ENCODE assay signal across 14 cellular contexts in genomic region chr2:28357948-28358667, GRCh38. TPM values are rescaled to one million over a fixed set of nuclear protein-coding genes. Genes with fewer than 3 reads are reported as not detected.
DNase-seq lines count a peak whose midpoint lies in the region; ATAC-seq lines count a peak whose summit lies in the region.
"Had no signal": no experiment of that assay in that cellular context is flagged by ENCODE, and none has a peak within 500 bp of the region (broad histone marks: within the 10 kb centered on the region; RNA-seq: fewer than 3 reads in every experiment).

No MANE protein-coding gene starts in this region.

- no peak overlapping the region for H3K4me3 ChIP-seq in duodenal mucosa (ENCODE audit: low read depth in 1 of 2, low read length in 2 of 2)
- H3K4me3 ChIP-seq: dorsolateral prefrontal cortex, ovary, tibial artery had no signal

- H3K36me3 Mint-ChIP-seq in activated T-cell treated with anti-CD3 and anti-CD28 coated beads, Interleukin-2, amount 50 U/mL, for 72 hours (ENCODE audit: insufficient read depth in 2 of 2) = peaks cover 0 to 2% of the 10 kb centered on the region in 2 donors
- H3K36me3 Mint-ChIP-seq in stimulated activated effector memory CD8-positive, alpha-beta T cell treated with anti-CD3 and anti-CD28 coated beads, Interleukin-12 subunit alpha, Interleukin-12 subunit beta, amount 100 ng/mL, for 72 hours = peaks cover 14% of the 10 kb centered on the region

- DNase-seq in activated T-cell treated with anti-CD3 and anti-CD28 coated beads, Interleukin-2, amount 50 U/mL, for 72 hours = no peak
- no peak for DNase-seq in activated T-cell treated with anti-CD3 and anti-CD28 coated beads, Interleukin-2, amount 50 U/mL, for 1 hour
- DNase-seq in RPMI7951 (ENCODE audit: low read depth) = peak; percentile 54
- no peak for DNase-seq in stimulated activated effector memory CD8-positive, alpha-beta T cell treated with anti-CD3 and anti-CD28 coated beads, Interleukin-12 subunit alpha, Interleukin-12 subunit beta, amount 100 ng/mL, for 72 hours (ENCODE audit: low spot score in 2 of 2)
- no peak for DNase-seq in NCI-H774 (lab: John Stamatoyannopoulos, UW)
- no peak for DNase-seq in AG20443 (ENCODE audit: low spot score)
- DNase-seq: ACHN, dorsolateral prefrontal cortex, NCI-H1105 treated with DMSO at 0.1 percent for 48 hours, NCI-H510A treated with DMSO at 0.1 percent for 48 hours, ovary, tibial artery had no signal

- peak overlapping the region; percentile 33 for H3K27ac Mint-ChIP-seq in activated T-cell treated with anti-CD3 and anti-CD28 coated beads, Interleukin-2, amount 50 U/mL, for 72 hours
- peak overlapping the region; percentile 95 for H3K27ac Mint-ChIP-seq in stimulated activated effector memory CD8-positive, alpha-beta T cell treated with anti-CD3 and anti-CD28 coated beads, Interleukin-12 subunit alpha, Interleukin-12 subunit beta, amount 100 ng/mL, for 72 hours

- H3K4me1 Mint-ChIP-seq in activated T-cell treated with anti-CD3 and anti-CD28 coated beads, Interleukin-2, amount 50 U/mL, for 72 hours (ENCODE audit: low read depth) = peaks cover 68% of the 10 kb centered on the region
- peaks cover 72% of the 10 kb centered on the region for H3K4me1 Mint-ChIP-seq in stimulated activated effector memory CD8-positive, alpha-beta T cell treated with anti-CD3 and anti-CD28 coated beads, Interleukin-12 subunit alpha, Interleukin-12 subunit beta, amount 100 ng/mL, for 72 hours

- H3K9ac ChIP-seq in duodenal mucosa (ENCODE audit: low read depth in 1 of 2, low read length in 2 of 2) = peak overlapping the region; percentile 32 to 53

- H3K4me3 Mint-ChIP-seq in activated T-cell treated with anti-CD3 and anti-CD28 coated beads, Interleukin-2, amount 50 U/mL, for 72 hours = peak overlapping the region; percentile 69 to 72
- H3K4me3 Mint-ChIP-seq in stimulated activated effector memory CD8-positive, alpha-beta T cell treated with anti-CD3 and anti-CD28 coated beads, Interleukin-12 subunit alpha, Interleukin-12 subunit beta, amount 100 ng/mL, for 72 hours = peak overlapping the region; percentile 73

- no peaks in the 10 kb centered on the region for H3K27me3 Mint-ChIP-seq in activated T-cell treated with anti-CD3 and anti-CD28 coated beads, Interleukin-2, amount 50 U/mL, for 72 hours (ENCODE audit: low read depth)

- no peak for ATAC-seq in activated T-cell treated with anti-CD3 and anti-CD28 coated beads, Interleukin-2, amount 50 U/mL, for 72 hours (replicated peaks in 1 of 2)
- ATAC-seq in stimulated activated effector memory CD8-positive, alpha-beta T cell treated with anti-CD3 and anti-CD28 coated beads, Interleukin-12 subunit alpha, Interleukin-12 subunit beta, amount 100 ng/mL, for 72 hours = no peak
- no peak for ATAC-seq in HG02759 (IDR thresholded peaks at IDR 0.05; ENCODE audit: unreplicated experiment)

- no peaks in the 10 kb centered on the region for H3K9me3 ChIP-seq in duodenal mucosa (ENCODE audit: control insufficient read depth in 1 of 2, low read length in 2 of 2)
- H3K9me3 ChIP-seq: ovary, tibial artery had no signal

- no peaks in the 10 kb centered on the region for H3K36me3 ChIP-seq in duodenal mucosa (ENCODE audit: control insufficient read depth in 1 of 2, insufficient read depth in 2 of 2, low read length in 2 of 2)
- H3K36me3 ChIP-seq: ovary, tibial artery had no signal

- H3K27ac ChIP-seq in duodenal mucosa (ENCODE audit: low read depth, low read length) = no peak overlapping the region
- H3K27ac ChIP-seq: ovary had no signal

- H3K9me3 Mint-ChIP-seq in activated T-cell treated with anti-CD3 and anti-CD28 coated beads, Interleukin-2, amount 50 U/mL, for 72 hours = no peaks in the 10 kb centered on the region
- H3K9me3 Mint-ChIP-seq in stimulated activated effector memory CD8-positive, alpha-beta T cell treated with anti-CD3 and anti-CD28 coated beads, Interleukin-12 subunit alpha, Interleukin-12 subunit beta, amount 100 ng/mL, for 72 hours = no peaks in the 10 kb centered on the region

- no peaks in the 10 kb centered on the region for H3K27me3 ChIP-seq in duodenal mucosa (ENCODE audit: control insufficient read depth in 1 of 2, insufficient read depth in 2 of 2, low read length in 2 of 2)
- H3K27me3 ChIP-seq: dorsolateral prefrontal cortex, ovary, tibial artery had no signal

- peaks cover 40 to 51% of the 10 kb centered on the region in 2 donors for H3K4me1 ChIP-seq in duodenal mucosa (ENCODE audit: control insufficient read depth in 1 of 2, insufficient read depth in 2 of 2, low read length in 2 of 2)

RNA-seq across cellular contexts. Expression of gene FOSL2, which starts 34.5 kb away (rescaled TPM):
- 100 to 1,000 TPM; 176 to 248 TPM for total RNA-seq in activated T-cell treated with anti-CD3 and anti-CD28 coated beads, Interleukin-2, amount 50 U/mL, for 72 hours
- 44.5 and 44.8 TPM in 2 replicates for total RNA-seq in RPMI7951 (2014; rRNA removed; shearing (Covaris generic))
